In genomic region chr9:75890541-75891276, GRCh38 we compare ENCODE assay signal across 8 cellular contexts. TPM values are rescaled to one million over a fixed set of nuclear protein-coding genes. Genes with fewer than 3 reads are reported as not detected.
DNase-seq lines count a peak whose midpoint lies in the region; ATAC-seq lines count a peak whose summit lies in the region.

Gene PCSK5 (plus strand): TSS chr9:75890673. CDS start chr9:75891182, 509 bp downstream.

- peak; percentile 85 for ATAC-seq in GM21717 (IDR thresholded peaks at IDR 0.05; ENCODE audit: unreplicated experiment)
- peak; percentile 77 to 87 for ATAC-seq in activated naive CD4-positive, alpha-beta T cell treated with anti-CD3 and anti-CD28 coated beads, Interleukin-2, amount 50 U/mL, for 72 hours

- H3K36me3 ChIP-seq in KOPT-K1 (ENCODE audit: insufficient read depth, low read length) (no peaks in the 10 kb centered on the region), subcutaneous abdominal adipose tissue (ENCODE audit: control insufficient read depth in 5 of 5, insufficient read depth in 5 of 5, low read length in 5 of 5) (no peaks in the 10 kb centered on the region)

- H3K27ac Mint-ChIP-seq in activated naive CD4-positive, alpha-beta T cell treated with anti-CD3 and anti-CD28 coated beads, Interleukin-2, amount 50 U/mL, for 72 hours: peak within 1 kb of the TSS; percentile 70 to 76

- peaks cover 0 to 46% (median 40%) of the 10 kb centered on the region in 5 donors for H3K4me1 ChIP-seq in subcutaneous abdominal adipose tissue (ENCODE audit: control insufficient read depth in 5 of 5, insufficient read depth in 5 of 5, low read length in 5 of 5)

- H3K27me3 ChIP-seq in subcutaneous abdominal adipose tissue (ENCODE audit: control insufficient read depth in 5 of 5, insufficient read depth in 4 of 5, low read length in 5 of 5): no peaks in the 10 kb centered on the region

- H3K9me3 ChIP-seq in KOPT-K1 (ENCODE audit: insufficient read depth, low read length, poor library complexity, severe bottlenecking) (no peaks in the 10 kb centered on the region), subcutaneous abdominal adipose tissue (ENCODE audit: control insufficient read depth in 5 of 5, low read length in 5 of 5) (no peaks in the 10 kb centered on the region)

- peaks cover 0 to 5% of the 10 kb centered on the region in 2 donors for H3K36me3 Mint-ChIP-seq in activated naive CD4-positive, alpha-beta T cell treated with anti-CD3 and anti-CD28 coated beads, Interleukin-2, amount 50 U/mL, for 72 hours

- peak within 1 kb of the TSS; percentile 78 to 99 (median 94) for H3K4me3 ChIP-seq in subcutaneous abdominal adipose tissue (ENCODE audit: low read depth in 1 of 5, low read length in 5 of 5)

- H3K9ac ChIP-seq in subcutaneous abdominal adipose tissue (ENCODE audit: low read length in 5 of 5): peak within 1 kb of the TSS; percentile 70 to 88 (median 82)

- no peaks in the 10 kb centered on the region for H3K9me3 Mint-ChIP-seq in activated naive CD4-positive, alpha-beta T cell treated with anti-CD3 and anti-CD28 coated beads, Interleukin-2, amount 50 U/mL, for 72 hours

- peak within 1 kb of the TSS; percentile 57 for H3K27ac ChIP-seq in KOPT-K1 (ENCODE audit: low read depth, low read length, poor library complexity, severe bottlenecking)
- H3K27ac ChIP-seq in subcutaneous abdominal adipose tissue (ENCODE audit: low read depth, low read length): peak within 1 kb of the TSS; percentile 94

- DNase-seq in CMK (ENCODE audit: low read depth) (peak; percentile 14), SK-N-DZ (ENCODE audit: low spot score) (peak; percentile 87), globus pallidus (ENCODE audit: low spot score) (peak; percentile 96), nucleus accumbens (lab: John Stamatoyannopoulos, UW) (peak; percentile 12 to 96 (median 87))
- DNase-seq in activated naive CD4-positive, alpha-beta T cell treated with anti-CD3 and anti-CD28 coated beads, Interleukin-2, amount 50 U/mL, for 72 hours (ENCODE audit: low spot score in 2 of 2): peak; percentile 66 to 80

RNA-seq across cellular contexts. Expression of gene PCSK5, which starts in this region (rescaled TPM):
- 0.03 TPM in 2 replicates for polyA plus RNA-seq in SK-N-DZ (2014; cell fraction: cytosol; rRNA removed)
- 0.33 and 0.51 TPM in 2 replicates for polyA plus RNA-seq in SK-N-DZ (2014; cell fraction: nucleus; rRNA removed)
- total RNA-seq in activated naive CD4-positive, alpha-beta T cell treated with anti-CD3 and anti-CD28 coated beads, Interleukin-2, amount 50 U/mL, for 72 hours: 1 to 10 TPM; 1.6 to 6.3 TPM

Comparison
In these comparisons a context has a peak if more than half of its experiments do, and no peak if none do; other contexts are left out.
1. Peak in every context shown above with its lines: DNase-seq, ATAC-seq, H3K4me3 ChIP-seq and H3K27ac ChIP-seq.
2. DNase-seq: peak in every context shown above with its lines; median percentile 96 in globus pallidus; 87 in SK-N-DZ; 87 in nucleus accumbens; 73 in activated naive CD4-positive, alpha-beta T cell treated with anti-CD3 and anti-CD28 coated beads, Interleukin-2, amount 50 U/mL, for 72 hours; 14 in CMK.